Comparison of ENCODE assay signal across 26 cellular contexts in genomic region chr9:113711251-113711650, GRCh38.
"Had no signal": no experiment of that assay in that cellular context is flagged by ENCODE, and none has a peak within 500 bp of the region (broad histone marks: within the 10 kb centered on the region; RNA-seq: fewer than 3 reads in every experiment).

No MANE protein-coding gene starts in this region.

- H3K36me3 ChIP-seq: right atrium auricular region, transverse colon, uterus had no signal

- DNase-seq: activated CD4-positive, alpha-beta memory T cell treated with anti-CD3 and anti-CD28 coated beads for 36 hours; activated CD4-positive, alpha-beta T cell treated with anti-CD3 and anti-CD28 coated beads, Interleukin-2, amount 10 ng/mL, durations not matched to agents 24 days and 14 days; activated CD4-positive, CD25-positive, alpha-beta regulatory T cell treated with anti-CD3 and anti-CD28 coated beads, Interleukin-2, amount 50 U/mL, for 72 hours; activated effector memory CD4-positive, alpha-beta T cell treated with Interleukin-2 at 50 U/mL for 16 hours; activated naive CD4-positive, alpha-beta T cell treated with Interleukin-2 at 50 U/mL for 16 hours; activated T-cell treated with anti-CD3 and anti-CD28 coated beads for 4 hours; anterior cingulate cortex; effector memory CD4-positive, alpha-beta T cell; erythroblast; hippocampal formation; left cardiac atrium; left ventricle myocardium superior; naive thymus-derived CD8-positive, alpha-beta T cell; nucleus accumbens; stimulated activated CD4-positive, alpha-beta T cell treated with anti-CD3 and anti-CD28 coated beads, Interleukin-2, amount 100 ng/mL, for 48 hours; stimulated activated naive CD4-positive, alpha-beta T cell treated with Interleukin-2 at 50 U/mL for 16 hours; T-helper 9 cell; testis; uterus had no signal

- H3K36me3 Mint-ChIP-seq: activated CD4-positive, alpha-beta memory T cell treated with anti-CD3 and anti-CD28 coated beads for 36 hours; activated naive CD8-positive, alpha-beta T cell; mesothelial cell of epicardium had no signal

- H3K4me3 Mint-ChIP-seq: activated CD4-positive, alpha-beta memory T cell treated with anti-CD3 and anti-CD28 coated beads for 36 hours; activated CD4-positive, alpha-beta T cell treated with anti-CD3 and anti-CD28 coated beads, Interleukin-2, amount 10 ng/mL, durations not matched to agents 24 days and 14 days; activated naive CD8-positive, alpha-beta T cell; central memory CD8-positive, alpha-beta T cell; mesothelial cell of epicardium; naive thymus-derived CD8-positive, alpha-beta T cell; neural crest cell; T-helper 1 cell treated with Interleukin-12 subunit alpha and Interleukin-12 subunit beta and Interleukin-4 antibody, amounts not matched to agents 30 μg/mL and 1 μg/mL, for 36 hours had no signal

- H3K9me3 ChIP-seq: testis, transverse colon, uterus had no signal

- H3K27ac ChIP-seq: right atrium auricular region, testis, transverse colon, uterus had no signal

- H3K27ac Mint-ChIP-seq: activated CD4-positive, alpha-beta memory T cell treated with anti-CD3 and anti-CD28 coated beads for 36 hours; activated CD4-positive, alpha-beta T cell treated with anti-CD3 and anti-CD28 coated beads, Interleukin-2, amount 10 ng/mL, durations not matched to agents 24 days and 14 days; activated naive CD8-positive, alpha-beta T cell; mesothelial cell of epicardium; naive thymus-derived CD8-positive, alpha-beta T cell; T-helper 1 cell treated with Interleukin-12 subunit alpha and Interleukin-12 subunit beta and Interleukin-4 antibody, amounts not matched to agents 30 μg/mL and 1 μg/mL, for 36 hours had no signal

- H3K27me3 ChIP-seq: right atrium auricular region, testis, transverse colon, uterus had no signal

- ATAC-seq: naive thymus-derived CD8-positive, alpha-beta T cell had no signal

- H3K4me3 ChIP-seq: right atrium auricular region, testis, transverse colon, uterus had no signal

- H3K4me1 Mint-ChIP-seq: activated CD4-positive, alpha-beta T cell treated with anti-CD3 and anti-CD28 coated beads, Interleukin-2, amount 10 ng/mL, durations not matched to agents 24 days and 14 days; central memory CD8-positive, alpha-beta T cell; naive thymus-derived CD8-positive, alpha-beta T cell; neural crest cell had no signal
